ENCODE assay signal across 10 cellular contexts in genomic region chr4:8010618-8011017, GRCh38.
DNase-seq lines count a peak whose midpoint lies in the region; ATAC-seq, FAIRE-seq and TF ChIP-seq lines count a peak whose summit lies in the region.
"Had no signal": no experiment of that assay in that cellular context is flagged by ENCODE, and none has a peak within 500 bp of the region (broad histone marks: within the 10 kb centered on the region; RNA-seq: fewer than 3 reads in every experiment).

No MANE protein-coding gene starts in this region.

- WGBS in SK-N-SH (ENCODE audit: low lambda C conversion rate): 17% methylated on average over 6 of the region's 12 CpGs
- 19% methylated on average over 12 of the region's 12 CpGs; no CpG with 5 or more reads in 1 of the 2 donors for WGBS in transverse colon (ENCODE audit: low coverage in 1 of 2), 2 donors

- H3K9me3 ChIP-seq in cardiac muscle cell (ENCODE audit: low read depth) (no peaks in the 10 kb centered on the region), right atrium auricular region (no peaks in the 10 kb centered on the region), SK-N-SH (no peaks in the 10 kb centered on the region), transverse colon (no peaks in the 10 kb centered on the region), Peyer's patch (no peaks in the 10 kb centered on the region)

- H3F3A ChIP-seq in SK-N-SH (replicated peaks; ENCODE audit: insufficient read depth): no peaks in the 10 kb centered on the region

- no peak overlapping the region for H3K9ac ChIP-seq in SK-N-SH

- intact Hi-C loops in transverse colon (cut with DNase I; ENCODE audit: low total_unique reads): no loop called here

- TF ChIP-seq POLR2A in transverse colon (IDR thresholded peaks at IDR 0.05): no peak
- no peak for TF ChIP-seq POLR2A in Peyer's patch (IDR thresholded peaks at IDR 0.05)

- TF ChIP-seq EP300 in SK-N-SH (IDR thresholded peaks at IDR 0.05; ENCODE audit: borderline replicate concordance in 1 of 2, low read depth in 1 of 2, low read length in 1 of 2) (peak in 1 of 2 experiments; percentile 64; a peak in 1 of 4 replicates), transverse colon (IDR thresholded peaks at IDR 0.05; ENCODE audit: low read depth) (no peak)

- H4K20me1 ChIP-seq in SK-N-SH (ENCODE audit: insufficient read depth): no peaks in the 10 kb centered on the region

- no peak for TF ChIP-seq CTCF in cardiac muscle cell (IDR thresholded peaks at IDR 0.05; ENCODE audit: low read depth, low read length)
- no peak for TF ChIP-seq CTCF in right atrium auricular region (IDR thresholded peaks at IDR 0.05)
- TF ChIP-seq CTCF in SK-N-SH (IDR thresholded peaks at IDR 0.05): no peak
- TF ChIP-seq CTCF in transverse colon (IDR thresholded peaks at IDR 0.05): no peak
- TF ChIP-seq CTCF in Peyer's patch (IDR thresholded peaks at IDR 0.05): no peak

- H3K27ac ChIP-seq in cardiac muscle cell (peak overlapping the region; percentile 65), right atrium auricular region (no peak overlapping the region), SK-N-SH (ENCODE audit: low read depth in 2 of 2, low read length in 1 of 2) (peak overlapping the region in 1 of 2 experiments; percentile 97; a peak in 2 of 4 replicates), transverse colon (no peak overlapping the region), Peyer's patch (no peak overlapping the region)

- H3K4me1 ChIP-seq in cardiac muscle cell (ENCODE audit: low read depth) (peaks cover 17% of the 10 kb centered on the region), right atrium auricular region (peaks cover 0 to 5% of the 10 kb centered on the region in 2 donors), SK-N-SH (ENCODE audit: control insufficient read depth in 1 of 2, insufficient read depth in 2 of 2, low read depth in 1 of 2, low read length in 1 of 2) (peaks cover 9 to 36% of the 10 kb centered on the region in 2 experiments; a peak in 3 of 4 replicates), transverse colon (peaks cover 0 to 13% (median 4%) of the 10 kb centered on the region in 4 donors), Peyer's patch (peaks cover 0 to 5% (median 0%) of the 10 kb centered on the region in 4 donors)

- in situ Hi-C loops in transverse colon (cut with MboI; ENCODE audit: low pct_ligation_motif_present in 1 of 4, low pct_unique_long_range_greater_than_20kb in 1 of 4, low sequenced_read_pairs in 3 of 4): no loop called here

- H3K9me2 ChIP-seq in SK-N-SH: no peaks in the 10 kb centered on the region

- H3K4me2 ChIP-seq in SK-N-SH: peak overlapping the region; percentile 39; the same call in 1 of the 2 replicates

- POLR2A ChIA-PET in SK-N-SH (lab: Yijun Ruan, JAX): interaction anchor here (0.6 to 1.4 kb wide), 4 partner anchors 10 to 71 kb away, joined by 3 to 4 read pairs (median 3); partner anchors contain the start of gene AFAP1

- no peak overlapping the region for H2AFZ ChIP-seq in SK-N-SH (ENCODE audit: low read depth)

- no peak overlapping the region for H3K4me3 ChIP-seq in cardiac muscle cell
- H3K4me3 ChIP-seq in right atrium auricular region: no peak overlapping the region
- peak overlapping the region in 1 of 2 experiments; percentile 29; a peak in 1 of 4 replicates for H3K4me3 ChIP-seq in SK-N-SH (ENCODE audit: low read depth in 2 of 2, low read length in 1 of 2)
- no peak overlapping the region for H3K4me3 ChIP-seq in transverse colon
- no peak overlapping the region for H3K4me3 ChIP-seq in Peyer's patch

- H3K27me3 ChIP-seq in cardiac muscle cell (no peaks in the 10 kb centered on the region), right atrium auricular region (no peaks in the 10 kb centered on the region), SK-N-SH (ENCODE audit: insufficient read depth) (no peaks in the 10 kb centered on the region), transverse colon (no peaks in the 10 kb centered on the region), Peyer's patch (no peaks in the 10 kb centered on the region)

- CTCF ChIA-PET in SK-N-SH (lab: Yijun Ruan, JAX): interaction anchor here (0.7 to 5.8 kb wide), 10 partner anchors 23 to 1056 kb away, joined by 3 to 35 read pairs (median 4); partner anchors contain the start of gene AFAP1

- ATAC-seq in GM21423 (IDR thresholded peaks at IDR 0.05; ENCODE audit: unreplicated experiment) (no peak), HG03354 (IDR thresholded peaks at IDR 0.05; ENCODE audit: poor library complexity, severe bottlenecking, unreplicated experiment) (no peak)
- ATAC-seq: activated CD8-positive, alpha-beta memory T cell treated with anti-CD3 and anti-CD28 coated beads, Interleukin-2, amount 10 ng/mL, durations not matched to agents 7 days and 5 days had no signal

- H3K79me2 ChIP-seq in SK-N-SH (ENCODE audit: insufficient read depth): no peaks in the 10 kb centered on the region

- DNase-seq in cardiac muscle cell (ENCODE audit: low read depth in 1 of 2, low spot score in 1 of 2): peak; percentile 74 to 98
- DNase-seq in right atrium auricular region (ENCODE audit: low spot score): no peak
- peak; percentile 96 for DNase-seq in SK-N-SH
- DNase-seq in transverse colon: peak; percentile 49
- no peak for DNase-seq in Peyer's patch
- DNase-seq: activated CD8-positive, alpha-beta memory T cell treated with anti-CD3 and anti-CD28 coated beads, Interleukin-2, amount 10 ng/mL, durations not matched to agents 7 days and 5 days had no signal

- H3K36me3 ChIP-seq in cardiac muscle cell (no peaks in the 10 kb centered on the region), right atrium auricular region (no peaks in the 10 kb centered on the region), SK-N-SH (replicated peaks in 1 of 2; ENCODE audit: control insufficient read depth in 1 of 2, insufficient read depth in 2 of 2, low read length in 1 of 2) (no peaks in the 10 kb centered on the region), transverse colon (no peaks in the 10 kb centered on the region), Peyer's patch (no peaks in the 10 kb centered on the region)

- FAIRE-seq in islet of Langerhans (lab: Jason Lieb, UNC): peak; percentile 62
- FAIRE-seq: A204.1 had no signal

- no peak; the same call in 1 of the 2 replicates for TF ChIP-seq RAD21 in SK-N-SH (IDR thresholded peaks at IDR 0.05; ENCODE audit: low read length)

TF ChIP-seq in SK-N-SH, 30 proteins besides CTCF, POLR2A, EP300 and RAD21 (continues in another document):
- TF ChIP-seq NFIC (IDR thresholded peaks at IDR 0.05; ENCODE audit: borderline replicate concordance) (peak; percentile 59), GABPA (IDR thresholded peaks at IDR 0.05; ENCODE audit: low read depth) (no peak), TAF1 (IDR thresholded peaks at IDR 0.05; ENCODE audit: borderline replicate concordance, low read depth, low read length) (no peak), CHD2 (IDR thresholded peaks at IDR 0.05; ENCODE audit: low read length, partially characterized antibody) (peak; percentile 86), GATA2 (CRISPR knock-in tag; IDR thresholded peaks at IDR 0.05) (no peak), USF1 (IDR thresholded peaks at IDR 0.05; ENCODE audit: borderline replicate concordance, low read depth) (no peak), SIN3A (IDR thresholded peaks at IDR 0.05; ENCODE audit: borderline replicate concordance, low read depth, low read length) (no peak), RCOR1 (IDR thresholded peaks at IDR 0.05; ENCODE audit: low read length) (peak; percentile 59; the same call in 1 of the 2 replicates), ELF1 (IDR thresholded peaks at IDR 0.05) (no peak), TCF12 (IDR thresholded peaks at IDR 0.05) (peak; percentile 11; the same call in 1 of the 2 replicates), ZBTB33 (IDR thresholded peaks at IDR 0.05; ENCODE audit: borderline replicate concordance, low read depth) (no peak), FOXM1 (IDR thresholded peaks at IDR 0.05; ENCODE audit: low read depth) (no peak), USF2 (IDR thresholded peaks at IDR 0.05; ENCODE audit: borderline replicate concordance, low read depth, low read length) (no peak)
- TF ChIP-seq, protein P1, sequence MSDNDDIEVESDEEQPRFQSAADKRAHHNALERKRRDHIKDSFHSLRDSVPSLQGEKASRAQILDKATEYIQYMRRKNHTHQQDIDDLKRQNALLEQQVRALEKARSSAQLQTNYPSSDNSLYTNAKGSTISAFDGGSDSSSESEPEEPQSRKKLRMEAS (IDR thresholded peaks at IDR 0.05; ENCODE audit: low read depth): no peak

Comparison
In these comparisons a context has a peak if more than half of its experiments do, and no peak if none do; other contexts are left out.
1. DNase-seq: peak in cardiac muscle cell (2 of 2), SK-N-SH (single experiment) and transverse colon (single experiment); none in right atrium auricular region (single experiment) and Peyer's patch (0 of 3).